9 cellular contexts compared by ENCODE assay signal in genomic region chr22:26398741-26399153, GRCh38.
DNase-seq lines count a peak whose midpoint lies in the region; ATAC-seq and TF ChIP-seq lines count a peak whose summit lies in the region.
"Had no signal": no experiment of that assay in that cellular context is flagged by ENCODE, and none has a peak within 500 bp of the region (broad histone marks: within the 10 kb centered on the region; RNA-seq: fewer than 3 reads in every experiment).

No MANE protein-coding gene starts in this region.

- peak; percentile 70 for TF ChIP-seq CTCF in WERI-Rb-1 (IDR thresholded peaks at IDR 0.05; ENCODE audit: low read depth, low read length)
- peak; percentile 82 for TF ChIP-seq CTCF in cardiac fibroblast (IDR thresholded peaks at IDR 0.05; ENCODE audit: low read depth, low read length)

- ATAC-seq in GM19467 (IDR thresholded peaks at IDR 0.05; ENCODE audit: unreplicated experiment), result no peak

- H3K4me3 ChIP-seq in WERI-Rb-1 (ENCODE audit: low read depth, low read length) (no peak overlapping the region), cardiac fibroblast (replicated peaks in 1 of 2; ENCODE audit: low read depth in 2 of 2, low read length in 2 of 2) (no peak overlapping the region)
- H3K4me3 ChIP-seq: BLaER1 had no signal

- no peak overlapping the region for H3K27ac ChIP-seq in WERI-Rb-1
- H3K27ac ChIP-seq: BLaER1 had no signal

- H3K36me3 ChIP-seq in WERI-Rb-1, result no peaks in the 10 kb centered on the region; the same call in 1 of the 2 replicates
- H3K36me3 ChIP-seq: BLaER1 had no signal

- no peaks in the 10 kb centered on the region for H3K9me3 ChIP-seq in WERI-Rb-1 (ENCODE audit: severe bottlenecking)
- H3K9me3 ChIP-seq: BLaER1 had no signal

- H3K27me3 ChIP-seq in WERI-Rb-1 (ENCODE audit: insufficient read depth, low read depth, severe bottlenecking), result no peaks in the 10 kb centered on the region
- H3K27me3 ChIP-seq: BLaER1 had no signal

- DNase-seq in NCI-H1105 treated with DMSO at 0.1 percent for 48 hours (lab: John Stamatoyannopoulos, UW) (peak; percentile 6), NCI-H1105 (lab: John Stamatoyannopoulos, UW) (no peak), NAMALWA (ENCODE audit: low spot score) (peak; percentile 67), WERI-Rb-1 (peak; percentile 69), cardiac fibroblast (ENCODE audit: low read depth in 2 of 2) (peak; percentile 78 to 91), kidney glomerular epithelial cell (lab: John Stamatoyannopoulos, UW) (peak; percentile 20)
- peak; percentile 32 for DNase-seq in stimulated activated CD4-positive, alpha-beta T cell treated with anti-CD3 and anti-CD28 coated beads, Interleukin-2, amount 100 ng/mL, for 4 hours (ENCODE audit: low read depth)
